21 cellular contexts compared by ENCODE assay signal in the genomic region with DNA sequence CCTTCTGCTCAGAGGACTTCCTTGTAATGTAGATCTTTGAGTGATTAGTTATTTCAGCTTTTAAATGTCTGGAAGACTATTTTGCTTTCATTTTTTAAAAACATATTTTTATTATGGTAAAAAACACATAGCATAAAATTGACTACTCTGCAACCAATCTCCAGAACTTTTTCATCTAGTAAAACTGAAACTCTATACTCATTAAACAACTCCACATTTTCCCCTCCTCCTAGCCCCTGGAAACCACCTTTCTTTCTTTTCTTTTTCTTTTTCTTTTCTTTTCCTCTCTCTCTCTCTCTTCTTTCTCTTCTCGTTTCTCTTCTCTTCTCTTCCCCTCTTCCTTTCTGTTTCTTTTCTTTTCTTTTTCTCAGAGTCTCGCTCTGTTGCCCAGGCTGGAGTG.
"Had no signal": no experiment of that assay in that cellular context is flagged by ENCODE, and none has a peak within 500 bp of the region (broad histone marks: within the 10 kb centered on the region; RNA-seq: fewer than 3 reads in every experiment).

No MANE protein-coding gene starts in this region.

- H3K4me1 ChIP-seq: gastroesophageal sphincter, left ventricle myocardium inferior, SJSA1 had no signal

- H2AFZ ChIP-seq: hepatocyte had no signal

- H3K9me3 ChIP-seq: gastroesophageal sphincter, left ventricle myocardium inferior, SJSA1, thoracic aorta had no signal

- H3K4me1 Mint-ChIP-seq: nephron had no signal

- H3K4me3 ChIP-seq: gastroesophageal sphincter, hepatocyte, left ventricle myocardium inferior, lung, SJSA1, thoracic aorta had no signal

- ATAC-seq: gastroesophageal sphincter, right cardiac atrium had no signal

- H3K27ac Mint-ChIP-seq: nephron had no signal

- H3K79me2 ChIP-seq: hepatocyte had no signal

- H3K36me3 ChIP-seq: gastroesophageal sphincter, left ventricle myocardium inferior, SJSA1, thoracic aorta had no signal

- H3K4me2 ChIP-seq: hepatocyte had no signal

- H3K27ac ChIP-seq: gastroesophageal sphincter, hepatocyte, left ventricle myocardium inferior, SJSA1, thoracic aorta, VCaP had no signal

- H3K27me3 ChIP-seq: gastroesophageal sphincter, hepatocyte, SJSA1 had no signal

- DNase-seq: activated CD4-positive, alpha-beta T cell treated with anti-CD3 and anti-CD28 coated beads for 48 hours; amygdala; caudate nucleus; cortex of kidney; islet precursor cell; left ventricle myocardium inferior; mesendoderm; posterior cingulate gyrus; right cardiac atrium; stimulated activated CD4-positive, alpha-beta T cell treated with anti-CD3 and anti-CD28 coated beads, Interleukin-15, amount 100 ng/mL, for 24 hours; stimulated activated CD4-positive, alpha-beta T cell treated with anti-CD3 and anti-CD28 coated beads, Interleukin-2, amount 100 ng/mL, for 24 hours; stimulated activated naive CD4-positive, alpha-beta T cell; T-helper 9 cell; trophoblast cell had no signal

- H3K4me3 Mint-ChIP-seq: nephron had no signal
